ENCODE assay signal across 1 cellular context in the genomic region with DNA sequence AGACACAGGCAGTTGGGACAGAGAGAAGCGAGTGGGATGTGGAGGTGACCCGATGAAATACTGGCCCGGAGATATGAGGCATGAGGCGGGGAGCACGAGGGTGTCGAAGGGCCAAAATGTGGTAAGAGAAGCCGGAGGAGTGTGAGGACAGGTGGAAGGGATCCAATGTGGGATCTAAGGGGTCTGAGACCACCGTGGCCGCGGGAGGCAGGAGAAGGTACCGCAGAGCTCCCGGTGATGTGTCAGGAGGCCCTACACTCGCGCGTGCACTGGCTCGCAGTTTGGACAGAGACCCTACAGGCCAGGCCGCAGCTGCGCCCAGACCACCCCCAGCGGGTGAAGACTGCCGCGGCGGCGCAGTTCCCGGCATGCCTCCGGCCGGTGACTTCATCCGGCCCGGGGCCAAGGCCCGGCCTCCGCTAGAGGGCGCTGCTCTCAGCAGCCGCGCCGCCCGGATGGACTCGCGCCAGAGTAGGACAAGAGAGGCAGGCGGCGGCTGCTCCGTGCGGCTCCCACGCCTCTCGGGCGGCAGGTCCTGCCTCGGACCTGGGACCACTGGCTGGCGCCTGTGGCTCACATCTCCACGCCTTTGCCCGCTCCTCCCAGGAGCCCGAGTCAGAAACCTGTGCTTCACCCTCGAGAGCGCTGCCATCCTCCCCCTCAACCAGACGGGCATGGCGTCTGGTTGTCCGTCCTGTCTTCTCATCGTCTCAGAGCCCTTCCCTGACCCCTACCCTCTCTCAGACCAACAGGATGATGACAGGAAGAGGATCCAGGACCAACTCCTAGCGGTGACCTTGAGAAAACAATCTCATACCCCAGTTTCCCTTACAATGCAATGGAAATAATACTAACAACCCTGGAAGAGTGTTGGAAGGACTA.
TF ChIP-seq lines count a peak whose summit lies in the region.

No MANE protein-coding gene starts in this region.

TF ChIP-seq in HCT116, 20 proteins besides CTCF, POLR2A, EP300 and RAD21 (continued from another document):
- TF ChIP-seq ZFX (IDR thresholded peaks at IDR 0.05) (peak; percentile 74; the same call in 1 of the 2 replicates), POLR2AphosphoS5 (IDR thresholded peaks at IDR 0.05; ENCODE audit: low read depth, low read length) (peak; percentile 96), EZH2 (IDR thresholded peaks at IDR 0.05) (no peak), SIN3A (IDR thresholded peaks at IDR 0.05; ENCODE audit: low read depth) (peak; percentile 36; the same call in 1 of the 2 replicates), YY1 (IDR thresholded peaks at IDR 0.05; ENCODE audit: extremely low read depth, insufficient replicate concordance, low read depth, low read length) (peak; percentile 85), ELF1 (IDR thresholded peaks at IDR 0.05; ENCODE audit: borderline replicate concordance, low read depth) (no peak), CBX3 (IDR thresholded peaks at IDR 0.05; ENCODE audit: low read depth) (no peak)
- TF ChIP-seq, protein P1, sequence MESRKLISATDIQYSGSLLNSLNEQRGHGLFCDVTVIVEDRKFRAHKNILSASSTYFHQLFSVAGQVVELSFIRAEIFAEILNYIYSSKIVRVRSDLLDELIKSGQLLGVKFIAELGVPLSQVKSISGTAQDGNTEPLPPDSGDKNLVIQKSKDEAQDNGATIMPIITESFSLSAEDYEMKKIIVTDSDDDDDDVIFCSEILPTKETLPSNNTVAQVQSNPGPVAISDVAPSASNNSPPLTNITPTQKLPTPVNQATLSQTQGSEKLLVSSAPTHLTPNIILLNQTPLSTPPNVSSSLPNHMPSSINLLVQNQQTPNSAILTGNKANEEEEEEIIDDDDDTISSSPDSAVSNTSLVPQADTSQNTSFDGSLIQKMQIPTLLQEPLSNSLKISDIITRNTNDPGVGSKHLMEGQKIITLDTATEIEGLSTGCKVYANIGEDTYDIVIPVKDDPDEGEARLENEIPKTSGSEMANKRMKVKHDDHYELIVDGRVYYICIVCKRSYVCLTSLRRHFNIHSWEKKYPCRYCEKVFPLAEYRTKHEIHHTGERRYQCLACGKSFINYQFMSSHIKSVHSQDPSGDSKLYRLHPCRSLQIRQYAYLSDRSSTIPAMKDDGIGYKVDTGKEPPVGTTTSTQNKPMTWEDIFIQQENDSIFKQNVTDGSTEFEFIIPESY (IDR thresholded peaks at IDR 0.05; ENCODE audit: extremely low read depth, insufficient replicate concordance, low read length), result peak; percentile 66
TF ChIP-seq in HCT116: peak in this region for 6.
